Comparison of ENCODE assay signal across 11 cellular contexts in the genomic region with DNA sequence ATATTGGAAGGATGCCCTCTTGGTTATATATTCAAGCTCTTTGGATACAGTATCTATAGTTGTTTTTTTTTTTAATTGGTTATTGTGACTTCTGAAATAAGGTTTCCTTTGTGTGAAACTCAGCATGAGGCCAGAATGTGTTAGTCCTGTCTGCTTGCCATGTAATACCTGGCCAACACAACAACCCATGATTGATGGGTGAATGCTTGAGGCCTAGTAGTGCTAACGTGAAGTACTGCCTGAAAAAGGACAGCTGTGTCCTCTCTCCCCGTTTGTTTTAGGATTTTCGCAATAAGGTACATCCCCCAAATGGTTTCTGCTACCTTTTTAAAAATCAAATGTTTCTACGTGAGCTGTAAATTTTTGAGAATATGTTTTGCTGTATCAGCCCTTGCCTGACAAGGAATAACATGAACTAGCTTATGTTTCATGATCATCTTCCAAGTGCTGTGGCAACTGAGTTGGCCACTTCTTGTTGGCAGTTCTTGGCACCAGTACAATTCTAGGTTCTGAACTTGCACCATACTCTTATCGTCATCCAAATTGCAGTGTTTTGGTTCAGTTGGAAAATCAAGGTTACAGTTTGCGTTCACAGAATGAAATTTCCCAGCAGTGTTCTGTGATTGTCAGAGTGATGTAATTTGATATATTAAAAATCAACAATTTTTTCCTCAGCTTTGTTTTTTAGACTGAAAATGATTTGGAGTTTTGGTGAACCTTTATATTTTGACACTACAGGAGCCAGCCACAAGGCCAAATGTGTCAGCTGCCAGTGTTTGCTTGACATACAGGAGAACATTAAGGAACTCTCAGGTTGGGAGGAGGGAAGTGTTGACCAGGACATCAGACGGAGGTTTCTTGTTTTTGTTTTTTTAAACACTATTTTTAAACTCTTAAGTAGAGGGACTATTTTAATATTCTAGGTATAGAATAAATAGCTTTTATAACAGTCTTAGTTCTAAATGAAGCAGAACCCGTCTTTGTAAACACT. TPM values are rescaled to one million over a fixed set of nuclear protein-coding genes. Genes with fewer than 3 reads are reported as not detected.
DNase-seq lines count a peak whose midpoint lies in the region; ATAC-seq and TF ChIP-seq lines count a peak whose summit lies in the region.
"Had no signal": no experiment of that assay in that cellular context is flagged by ENCODE, and none has a peak within 500 bp of the region (broad histone marks: within the 10 kb centered on the region; RNA-seq: fewer than 3 reads in every experiment).

No MANE protein-coding gene starts in this region.

- H3K9me3 ChIP-seq in right atrium auricular region: no peaks in the 10 kb centered on the region
- H3K9me3 ChIP-seq: vagina had no signal

- H3K27ac ChIP-seq in right atrium auricular region: peak overlapping the region; percentile 67 to 75

- ATAC-seq in activated T-helper 17 cell treated with anti-CD3 and anti-CD28 coated beads, Interleukin-2, amount 50 U/mL, for 72 hours (replicated peaks): no peak
- no peak for ATAC-seq in stimulated activated naive CD8-positive, alpha-beta T cell treated with anti-CD3 and anti-CD28 coated beads, Interleukin-15, amount 100 ng/mL, for 72 hours
- no peak for ATAC-seq in HG03175 (IDR thresholded peaks at IDR 0.05; ENCODE audit: unreplicated experiment)

- peak overlapping the region; percentile 48 for H3K27ac Mint-ChIP-seq in activated T-helper 17 cell treated with anti-CD3 and anti-CD28 coated beads, Interleukin-2, amount 50 U/mL, for 72 hours
- H3K27ac Mint-ChIP-seq in stimulated activated naive CD8-positive, alpha-beta T cell treated with anti-CD3 and anti-CD28 coated beads, Interleukin-15, amount 100 ng/mL, for 72 hours: peak overlapping the region; percentile 12 to 80

- H3K27me3 ChIP-seq in right atrium auricular region: no peaks in the 10 kb centered on the region
- H3K27me3 ChIP-seq: vagina had no signal

- H3K4me3 ChIP-seq in right atrium auricular region: no peak overlapping the region
- H3K4me3 ChIP-seq: vagina had no signal

- H3K36me3 Mint-ChIP-seq in activated T-helper 17 cell treated with anti-CD3 and anti-CD28 coated beads, Interleukin-2, amount 50 U/mL, for 72 hours (ENCODE audit: low read depth): peaks cover 84% of the 10 kb centered on the region

- no peaks in the 10 kb centered on the region for H3K9me3 Mint-ChIP-seq in activated T-helper 17 cell treated with anti-CD3 and anti-CD28 coated beads, Interleukin-2, amount 50 U/mL, for 72 hours
- H3K9me3 Mint-ChIP-seq in stimulated activated naive CD8-positive, alpha-beta T cell treated with anti-CD3 and anti-CD28 coated beads, Interleukin-15, amount 100 ng/mL, for 72 hours: no peaks in the 10 kb centered on the region

- no peak for TF ChIP-seq CTCF in right atrium auricular region (IDR thresholded peaks at IDR 0.05)

- H3K4me1 Mint-ChIP-seq in activated T-helper 17 cell treated with anti-CD3 and anti-CD28 coated beads, Interleukin-2, amount 50 U/mL, for 72 hours: peaks cover 16% of the 10 kb centered on the region
- peaks cover 44% of the 10 kb centered on the region for H3K4me1 Mint-ChIP-seq in stimulated activated naive CD8-positive, alpha-beta T cell treated with anti-CD3 and anti-CD28 coated beads, Interleukin-15, amount 100 ng/mL, for 72 hours

- H3K4me3 Mint-ChIP-seq in activated T-helper 17 cell treated with anti-CD3 and anti-CD28 coated beads, Interleukin-2, amount 50 U/mL, for 72 hours: no peak overlapping the region
- H3K4me3 Mint-ChIP-seq in stimulated activated naive CD8-positive, alpha-beta T cell treated with anti-CD3 and anti-CD28 coated beads, Interleukin-15, amount 100 ng/mL, for 72 hours: no peak overlapping the region

- H3K4me1 ChIP-seq in right atrium auricular region: peaks cover 0 to 29% of the 10 kb centered on the region in 2 donors

- peaks cover 39% of the 10 kb centered on the region for H3K36me3 ChIP-seq in right atrium auricular region

- peak; percentile 47 for DNase-seq in NCI-H2107 treated with DMSO at 0.1 percent for 48 hours (lab: John Stamatoyannopoulos, UW; ENCODE audit: unreplicated experiment)
- no peak for DNase-seq in NCI-H2107 (lab: John Stamatoyannopoulos, UW)
- DNase-seq in right atrium auricular region (ENCODE audit: low spot score): no peak
- no peak for DNase-seq in stimulated activated naive CD8-positive, alpha-beta T cell treated with anti-CD3 and anti-CD28 coated beads, Interleukin-15, amount 100 ng/mL, for 72 hours
- no peak for DNase-seq in cerebellum (ENCODE audit: low spot score)
- DNase-seq in UCSD-AML1 (lab: John Stamatoyannopoulos, UW; ENCODE audit: unreplicated experiment): no peak
- DNase-seq: 8988T; activated CD4-positive, CD25-positive, alpha-beta regulatory T cell treated with anti-CD3 and anti-CD28 coated beads, Interleukin-2, amount 50 U/mL, for 72 hours had no signal

- H3K27me3 Mint-ChIP-seq in activated T-helper 17 cell treated with anti-CD3 and anti-CD28 coated beads, Interleukin-2, amount 50 U/mL, for 72 hours: no peaks in the 10 kb centered on the region
- H3K27me3 Mint-ChIP-seq in stimulated activated naive CD8-positive, alpha-beta T cell treated with anti-CD3 and anti-CD28 coated beads, Interleukin-15, amount 100 ng/mL, for 72 hours: no peaks in the 10 kb centered on the region

RNA-seq across cellular contexts. Expression of a gene that starts 13.5 kb away (rescaled TPM):
- total RNA-seq in activated T-helper 17 cell treated with anti-CD3 and anti-CD28 coated beads, Interleukin-2, amount 50 U/mL, for 72 hours: 10 to 100 TPM; 44.0 to 48.6 TPM
- total RNA-seq in right atrium auricular region (10 to 100 TPM; 27.2 to 37.0 TPM), cerebellum (35.2 TPM)

RNA-seq across cellular contexts. Expression of a gene that starts 13.7 kb away (rescaled TPM):
- 100 to 1,000 TPM in 1 of 2 donors, 10 to 100 TPM in 1; 74.3 to 119 TPM for total RNA-seq in activated T-helper 17 cell treated with anti-CD3 and anti-CD28 coated beads, Interleukin-2, amount 50 U/mL, for 72 hours
- 100 to 1,000 TPM; 139 to 163 TPM for total RNA-seq in right atrium auricular region
- total RNA-seq in cerebellum: 37.3 TPM

RNA-seq across cellular contexts. Expression of a gene that starts 44.2 kb away (rescaled TPM):
- 1,000 to 10,000 TPM in 1 of 2 donors, 100 to 1,000 TPM in 1; 746 to 1,569 TPM for total RNA-seq in activated T-helper 17 cell treated with anti-CD3 and anti-CD28 coated beads, Interleukin-2, amount 50 U/mL, for 72 hours
- total RNA-seq in right atrium auricular region (100 to 1,000 TPM; 100 to 136 TPM), cerebellum (60.5 TPM)

Comparison
In these comparisons a context has a peak if more than half of its experiments do, and no peak if none do; other contexts are left out.
1. RNA of a gene that starts 44.2 kb away (total RNA-seq): 746 to 1,569 TPM in activated T-helper 17 cell treated with anti-CD3 and anti-CD28 coated beads, Interleukin-2, amount 50 U/mL, for 72 hours; 100 to 136 TPM in right atrium auricular region and 60.5 TPM in cerebellum (single experiment); every median in the first group is over 4 times any median in the second.